In genomic region chr6:101125380-101125971, GRCh38 we compare ENCODE assay signal across 22 cellular contexts.
"Had no signal": no experiment of that assay in that cellular context is flagged by ENCODE, and none has a peak within 500 bp of the region (broad histone marks: within the 10 kb centered on the region; RNA-seq: fewer than 3 reads in every experiment).

No MANE protein-coding gene starts in this region.

- DNase-seq: activated B cell treated with CpG ODN at 0.5 μM for 24 hours; activated CD4-positive, alpha-beta memory T cell treated with anti-CD3 and anti-CD28 coated beads, Interleukin-2, amount 10 ng/mL, durations not matched to agents 7 days and 5 days; activated CD4-positive, alpha-beta T cell treated with anti-CD3 and anti-CD28 coated beads for 4 hours; activated naive CD4-positive, alpha-beta T cell treated with Interleukin-2 at 50 U/mL for 16 hours; activated naive CD8-positive, alpha-beta T cell treated with anti-CD3 and anti-CD28 coated beads, Interleukin-2, amount 10 ng/mL, durations not matched to agents 7 days and 5 days; activated T-cell treated with anti-CD3 and anti-CD28 coated beads, Interleukin-2, amount 50 U/mL, for 1 hour; body of pancreas; dermis blood vessel endothelial cell; effector memory CD4-positive, alpha-beta T cell; heart left ventricle; left lung; midbrain; stimulated activated CD4-positive, alpha-beta T cell treated with anti-CD3 and anti-CD28 coated beads, Interleukin-12 subunit alpha, Interleukin-12 subunit beta, amount 100 ng/mL, for 4 hours; stimulated activated CD4-positive, alpha-beta T cell treated with anti-CD3 and anti-CD28 coated beads, Interleukin-1b, Interleukin-23, amount 100 ng/mL, for 48 hours; stimulated activated naive CD4-positive, alpha-beta T cell treated with Interleukin-2 at 50 U/mL for 16 hours; thyroid gland had no signal

- ATAC-seq: activated T-helper 17 cell treated with anti-CD3 and anti-CD28 coated beads, Interleukin-2, amount 50 U/mL, for 72 hours; body of pancreas; gastroesophageal sphincter; heart left ventricle; left lung had no signal

- H3K4me3 ChIP-seq: body of pancreas, esophagus muscularis mucosa, gastroesophageal sphincter, heart left ventricle, left lung, neural progenitor cell, right atrium auricular region, thyroid gland had no signal

- H3K4me2 ChIP-seq: neural progenitor cell had no signal

- H2AFZ ChIP-seq: neural progenitor cell had no signal

- H3K9me3 Mint-ChIP-seq: activated B cell treated with CpG ODN at 0.5 μM for 24 hours; activated CD4-positive, alpha-beta memory T cell treated with anti-CD3 and anti-CD28 coated beads, Interleukin-2, amount 10 ng/mL, durations not matched to agents 7 days and 5 days; activated naive CD8-positive, alpha-beta T cell treated with anti-CD3 and anti-CD28 coated beads, Interleukin-2, amount 10 ng/mL, durations not matched to agents 7 days and 5 days; activated T-helper 17 cell treated with anti-CD3 and anti-CD28 coated beads, Interleukin-2, amount 50 U/mL, for 72 hours; neural progenitor cell had no signal

- H3K27me3 ChIP-seq: body of pancreas, esophagus muscularis mucosa, gastroesophageal sphincter, heart left ventricle, left lung, neural progenitor cell, right atrium auricular region, thyroid gland had no signal

- H3K27me3 Mint-ChIP-seq: activated B cell treated with CpG ODN at 0.5 μM for 24 hours; activated CD4-positive, alpha-beta memory T cell treated with anti-CD3 and anti-CD28 coated beads, Interleukin-2, amount 10 ng/mL, durations not matched to agents 7 days and 5 days; activated naive CD8-positive, alpha-beta T cell treated with anti-CD3 and anti-CD28 coated beads, Interleukin-2, amount 10 ng/mL, durations not matched to agents 7 days and 5 days; activated T-helper 17 cell treated with anti-CD3 and anti-CD28 coated beads, Interleukin-2, amount 50 U/mL, for 72 hours; progenitor cell of endocrine pancreas had no signal

- H3K4me1 ChIP-seq: body of pancreas, esophagus muscularis mucosa, gastroesophageal sphincter, heart left ventricle, left lung, right atrium auricular region, thyroid gland had no signal

- H3K36me3 Mint-ChIP-seq: activated naive CD8-positive, alpha-beta T cell treated with anti-CD3 and anti-CD28 coated beads, Interleukin-2, amount 10 ng/mL, durations not matched to agents 7 days and 5 days; neural progenitor cell had no signal

- H3K27ac ChIP-seq: body of pancreas, esophagus muscularis mucosa, gastroesophageal sphincter, heart left ventricle, left lung, neural progenitor cell, right atrium auricular region, thyroid gland had no signal

- H3K27ac Mint-ChIP-seq: activated B cell treated with CpG ODN at 0.5 μM for 24 hours; activated CD4-positive, alpha-beta memory T cell treated with anti-CD3 and anti-CD28 coated beads, Interleukin-2, amount 10 ng/mL, durations not matched to agents 7 days and 5 days; activated naive CD8-positive, alpha-beta T cell treated with anti-CD3 and anti-CD28 coated beads, Interleukin-2, amount 10 ng/mL, durations not matched to agents 7 days and 5 days; activated T-helper 17 cell treated with anti-CD3 and anti-CD28 coated beads, Interleukin-2, amount 50 U/mL, for 72 hours; neural progenitor cell; progenitor cell of endocrine pancreas had no signal

- H3K4me1 Mint-ChIP-seq: activated B cell treated with CpG ODN at 0.5 μM for 24 hours; activated CD4-positive, alpha-beta memory T cell treated with anti-CD3 and anti-CD28 coated beads, Interleukin-2, amount 10 ng/mL, durations not matched to agents 7 days and 5 days; activated naive CD8-positive, alpha-beta T cell treated with anti-CD3 and anti-CD28 coated beads, Interleukin-2, amount 10 ng/mL, durations not matched to agents 7 days and 5 days; activated T-helper 17 cell treated with anti-CD3 and anti-CD28 coated beads, Interleukin-2, amount 50 U/mL, for 72 hours; neural progenitor cell had no signal

- H3K4me3 Mint-ChIP-seq: activated B cell treated with CpG ODN at 0.5 μM for 24 hours; activated CD4-positive, alpha-beta memory T cell treated with anti-CD3 and anti-CD28 coated beads, Interleukin-2, amount 10 ng/mL, durations not matched to agents 7 days and 5 days; activated naive CD8-positive, alpha-beta T cell treated with anti-CD3 and anti-CD28 coated beads, Interleukin-2, amount 10 ng/mL, durations not matched to agents 7 days and 5 days; activated T-helper 17 cell treated with anti-CD3 and anti-CD28 coated beads, Interleukin-2, amount 50 U/mL, for 72 hours; neural progenitor cell had no signal

- H3K36me3 ChIP-seq: esophagus muscularis mucosa, gastroesophageal sphincter, heart left ventricle, left lung, neural progenitor cell, right atrium auricular region, thyroid gland had no signal
